Comparison of ENCODE assay signal across 1 cellular context in genomic region chr10:106660550-106660949, GRCh38.
TF ChIP-seq lines count a peak whose summit lies in the region.

No MANE protein-coding gene starts in this region.

TF ChIP-seq in GM12878, 131 proteins besides CTCF, POLR2A, EP300 and RAD21 (continued from another document):
- TF ChIP-seq SRF (IDR thresholded peaks at IDR 0.05; ENCODE audit: low read depth in 2 of 2, low read length in 2 of 2): no peak
